23 cellular contexts compared by ENCODE assay signal in genomic region chr4:108365551-108365950, GRCh38.
"Had no signal": no experiment of that assay in that cellular context is flagged by ENCODE, and none has a peak within 500 bp of the region (broad histone marks: within the 10 kb centered on the region; RNA-seq: fewer than 3 reads in every experiment).

No MANE protein-coding gene starts in this region.

- H3K4me3 ChIP-seq: dorsolateral prefrontal cortex, heart right ventricle, left lung, prostate gland, skin epidermis, thoracic aorta, tibial nerve, upper lobe of left lung had no signal

- H3K9me3 Mint-ChIP-seq: nephron; stimulated activated naive B cell treated with anti-CD40 and anti-IgM and Interleukin-4, amounts not matched to agents 10 μg/mL and 1 μg/mL and 100 μg/mL, for 72 hours; stimulated activated naive CD8-positive, alpha-beta T cell treated with anti-CD3 and anti-CD28 coated beads, Interleukin-15, Interleukin-2, amounts not matched to agents 100 ng/mL and 50 ng/mL, for 24 hours had no signal

- DNase-seq: dorsolateral prefrontal cortex; effector CD4-positive, alpha-beta T cell; foreskin melanocyte; glutamatergic neuron; heart right ventricle; hippocampal formation; left cardiac atrium; left lung; mesenchymal stem cell; midbrain; naive thymus-derived CD4-positive, alpha-beta T cell; right cardiac atrium; stimulated activated CD4-positive, alpha-beta T cell treated with anti-CD3 and anti-CD28 coated beads, Interleukin-15, amount 100 ng/mL, for 24 hours; stimulated activated CD4-positive, alpha-beta T cell treated with anti-CD3 and anti-CD28 coated beads, Interleukin-2, amount 100 ng/mL, for 48 hours; stimulated activated naive B cell treated with anti-CD40 and anti-IgM and Interleukin-4, amounts not matched to agents 10 μg/mL and 1 μg/mL and 100 μg/mL, for 72 hours; upper lobe of left lung had no signal

- H3K27ac Mint-ChIP-seq: nephron; stimulated activated naive B cell treated with anti-CD40 and anti-IgM and Interleukin-4, amounts not matched to agents 10 μg/mL and 1 μg/mL and 100 μg/mL, for 72 hours; stimulated activated naive CD8-positive, alpha-beta T cell treated with anti-CD3 and anti-CD28 coated beads, Interleukin-15, Interleukin-2, amounts not matched to agents 100 ng/mL and 50 ng/mL, for 24 hours had no signal

- H3K36me3 ChIP-seq: heart right ventricle, left lung, prostate gland, thoracic aorta, tibial nerve, upper lobe of left lung had no signal

- H3K9me3 ChIP-seq: heart right ventricle, left lung, prostate gland, thoracic aorta, tibial nerve, upper lobe of left lung had no signal

- H3K27ac ChIP-seq: dorsolateral prefrontal cortex, epithelial cell of prostate, heart right ventricle, left lung, prostate gland, skin epidermis, thoracic aorta, tibial nerve, upper lobe of left lung had no signal

- H3K36me3 Mint-ChIP-seq: stimulated activated naive B cell treated with anti-CD40 and anti-IgM and Interleukin-4, amounts not matched to agents 10 μg/mL and 1 μg/mL and 100 μg/mL, for 72 hours had no signal

- H3K4me3 Mint-ChIP-seq: naive thymus-derived CD4-positive, alpha-beta T cell; nephron; stimulated activated naive B cell treated with anti-CD40 and anti-IgM and Interleukin-4, amounts not matched to agents 10 μg/mL and 1 μg/mL and 100 μg/mL, for 72 hours; stimulated activated naive CD8-positive, alpha-beta T cell treated with anti-CD3 and anti-CD28 coated beads, Interleukin-15, Interleukin-2, amounts not matched to agents 100 ng/mL and 50 ng/mL, for 24 hours had no signal

- H3K27me3 ChIP-seq: tibial nerve, upper lobe of left lung had no signal
